Comparison of ENCODE assay signal across 8 cellular contexts in the genomic region with DNA sequence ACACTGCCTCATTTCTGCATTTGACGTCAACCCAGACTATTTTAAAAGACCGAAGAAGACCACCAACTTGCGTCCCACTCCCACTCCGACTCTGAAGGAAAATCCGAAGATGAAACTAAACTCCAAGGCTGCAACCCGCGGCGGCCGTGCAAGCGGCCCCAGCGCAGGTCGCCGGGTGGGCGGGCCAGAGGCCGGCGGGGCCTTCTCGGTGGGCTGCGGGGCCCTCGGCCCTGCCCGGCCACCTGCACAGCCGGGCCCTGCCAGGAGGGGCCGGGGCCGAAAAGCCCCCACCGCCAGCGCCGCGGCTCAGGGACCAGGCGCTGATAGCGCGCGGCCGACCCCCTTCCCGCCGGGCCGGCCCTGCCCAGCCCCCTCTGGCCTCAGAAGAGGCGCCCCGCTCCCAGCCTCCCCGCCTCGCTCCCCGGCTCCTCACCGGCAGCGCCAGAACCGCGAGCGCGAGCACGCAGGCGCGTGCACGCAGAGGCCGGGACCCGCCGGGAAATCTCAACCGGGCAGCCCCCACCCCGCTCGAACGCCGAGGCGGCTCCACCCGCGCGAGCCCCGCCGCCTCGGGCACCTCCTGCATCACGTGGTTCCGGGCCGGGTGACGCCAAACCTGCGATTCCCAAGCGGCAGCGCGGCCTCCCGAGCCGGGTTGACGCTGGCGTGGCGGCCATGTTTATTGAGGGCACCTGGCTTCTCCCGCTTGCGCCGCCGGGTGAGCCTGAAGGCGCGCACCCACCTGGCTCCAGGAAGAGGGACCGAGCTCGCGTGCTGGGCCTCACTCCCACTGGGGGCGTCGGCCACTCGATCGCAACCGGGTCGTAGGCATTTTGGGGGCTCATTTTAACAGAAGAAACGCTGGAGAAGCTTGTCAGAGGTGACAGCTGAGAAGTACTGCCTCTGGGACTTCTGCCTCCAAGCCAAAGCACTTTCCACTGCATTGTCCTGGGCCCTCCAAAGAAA. TPM values are rescaled to one million over a fixed set of nuclear protein-coding genes. Genes with fewer than 3 reads are reported as not detected.
A peak's percentile ranks its signal among the peaks of the same experiment; 100 is the strongest.
DNase-seq lines count a peak whose midpoint lies in the region; ATAC-seq, FAIRE-seq and TF ChIP-seq lines count a peak whose summit lies in the region.

A gene (minus strand): TSS at position 589 of the 966 bp plus-strand sequence. CDS start 1,170 bp downstream, outside the sequence.

- intact Hi-C loops in dendritic cell treated with granulocyte-macrophage colony-stimulating factor and Interleukin-4, amounts not matched to agents 40 ng/mL and 50 ng/mL, for 4 days (cut with micrococcal nuclease), result loop anchor here (1.0 kb wide), 1 partner anchor 21 kb away; a partner anchor contains a TSS
- intact Hi-C loops in HepG2 (cut with micrococcal nuclease; ENCODE audit: unreplicated experiment), result loop anchor here (1.0 to 2.0 kb wide), 2 partner anchors 21 to 23 kb away; a partner anchor contains a TSS

- H3K36me3 Mint-ChIP-seq in dendritic cell treated with granulocyte-macrophage colony-stimulating factor and Interleukin-4, amounts not matched to agents 40 ng/mL and 50 ng/mL, for 4 days (ENCODE audit: low read depth), result peaks cover 31% of the 10 kb centered on the region

- peak within 1 kb of the TSS; percentile 78 for H2AFZ ChIP-seq in HepG2 (ENCODE audit: low read length)

- H3K9ac ChIP-seq in BLaER1 treated with 17β-estradiol and CSF1 and Interleukin-3, amounts not matched to agents 10 nM and 100 nM, result peak within 1 kb of the TSS; percentile 84 to 91 (median 87)
- peak within 1 kb of the TSS; percentile 78 for H3K9ac ChIP-seq in HepG2 (ENCODE audit: insufficient read depth, low read depth, low read length)

- no CpG with 5 or more reads among the region's 94 CpGs for WGBS in HepG2 (ENCODE audit: low lambda C conversion rate)

- no peaks in the 10 kb centered on the region for H3K27me3 Mint-ChIP-seq in dendritic cell treated with granulocyte-macrophage colony-stimulating factor and Interleukin-4, amounts not matched to agents 40 ng/mL and 50 ng/mL, for 4 days

- peaks cover 67% of the 10 kb centered on the region for H3K4me1 Mint-ChIP-seq in dendritic cell treated with granulocyte-macrophage colony-stimulating factor and Interleukin-4, amounts not matched to agents 40 ng/mL and 50 ng/mL, for 4 days (ENCODE audit: low read depth)

- TF ChIP-seq RAD21 in HepG2 (CRISPR knock-in tag; IDR thresholded peaks at IDR 0.05), result peak; percentile 21

- H4K20me1 ChIP-seq in BLaER1 treated with 17β-estradiol and CSF1 and Interleukin-3, amounts not matched to agents 10 nM and 100 nM, result peaks cover 0 to 5% (median 0%) of the 10 kb centered on the region in 11 experiments; a peak in 1 of 22 replicates
- no peaks in the 10 kb centered on the region for H4K20me1 ChIP-seq in HepG2 (ENCODE audit: insufficient read depth, low read length)

- H3K9me3 Mint-ChIP-seq in dendritic cell treated with granulocyte-macrophage colony-stimulating factor and Interleukin-4, amounts not matched to agents 40 ng/mL and 50 ng/mL, for 4 days, result no peaks in the 10 kb centered on the region

- H3K27ac ChIP-seq in BLaER1 treated with 17β-estradiol and CSF1 and Interleukin-3, amounts not matched to agents 10 nM and 100 nM, result peak within 1 kb of the TSS; percentile 70 to 87 (median 84)
- peak within 1 kb of the TSS; percentile 65 for H3K27ac ChIP-seq in HepG2 (ENCODE audit: extremely low read length, insufficient read depth, low read length)

- H3K9me3 ChIP-seq in BLaER1 treated with 17β-estradiol and CSF1 and Interleukin-3, amounts not matched to agents 10 nM and 100 nM (replicated peaks in 1 of 11), result no peaks in the 10 kb centered on the region
- H3K9me3 ChIP-seq in HepG2 (ENCODE audit: low read length), result no peaks in the 10 kb centered on the region

- in situ Hi-C loops in HepG2 (cut with HindIII; ENCODE audit: extremely low pct_ligation_motif_present, low pct_unique_long_range_greater_than_20kb), result no loop called here

- peak; percentile 51; a peak in 2 of 4 replicates for TF ChIP-seq POLR2A in HepG2 (IDR thresholded peaks at IDR 0.05; ENCODE audit: insufficient read depth in 1 of 2, low read depth in 2 of 2, low read length in 2 of 2)

- peak within 1 kb of the TSS; percentile 82 for H3K27ac Mint-ChIP-seq in dendritic cell treated with granulocyte-macrophage colony-stimulating factor and Interleukin-4, amounts not matched to agents 40 ng/mL and 50 ng/mL, for 4 days

- H3K79me2 ChIP-seq in HepG2 (ENCODE audit: insufficient read depth, low read length), result no peaks in the 10 kb centered on the region

- H3K4me3 ChIP-seq in BLaER1 treated with 17β-estradiol and CSF1 and Interleukin-3, amounts not matched to agents 10 nM and 100 nM, result peak within 1 kb of the TSS; percentile 71 to 91 (median 84)
- H3K4me3 ChIP-seq in HepG2 (replicated peaks in 1 of 3; ENCODE audit: insufficient read depth in 1 of 3, low read depth in 2 of 3, low read length in 3 of 3), result peak within 1 kb of the TSS; percentile 59 to 93 (median 79)

- DNase-seq in NCI-H69 (lab: John Stamatoyannopoulos, UW) (peak; percentile 99), HepG2 (ENCODE audit: low spot score) (peak; percentile 90)
- DNase-seq in activated CD4-positive, alpha-beta T cell treated with anti-CD3 and anti-CD28 coated beads, Interleukin-2, amount 50 U/mL, for 24 hours (ENCODE audit: low read depth in 1 of 2, low spot score in 1 of 2), result peak; percentile 92 to 95
- DNase-seq in stimulated activated CD4-positive, alpha-beta T cell treated with anti-CD3 and anti-CD28 coated beads, Interleukin-4, amount 100 ng/mL, for 1 hour, result peak; percentile 95

- CTCF ChIA-PET in HepG2 (lab: Yijun Ruan, JAX; ENCODE audit: low intra/inter-chr PET ratio, low total read pairs), result no interaction called here

- peaks cover 14 to 53% (median 32%) of the 10 kb centered on the region in 10 experiments; a peak in 19 of 20 replicates for H3K4me1 ChIP-seq in BLaER1 treated with 17β-estradiol and CSF1 and Interleukin-3, amounts not matched to agents 10 nM and 100 nM
- H3K4me1 ChIP-seq in HepG2 (ENCODE audit: insufficient read depth, low read length), result peaks cover 49% of the 10 kb centered on the region

- no peak for TF ChIP-seq EP300 in HepG2 (IDR thresholded peaks at IDR 0.05; ENCODE audit: low read depth in 2 of 2, low read length in 2 of 2)
- peak; percentile 46; the same call in 1 of the 2 replicates for TF ChIP-seq EP300 in HepG2 (CRISPR knock-in tag; IDR thresholded peaks at IDR 0.05; ENCODE audit: borderline replicate concordance)

- peak; percentile 52 for TF ChIP-seq CTCF in HepG2 (CRISPR knock-in tag; IDR thresholded peaks at IDR 0.05)

- no TSS peak for BruUV-seq in HepG2 (replicated peaks; lab: Mats Ljungman, UMichigan)

- H3K27me3 ChIP-seq in BLaER1 treated with 17β-estradiol and CSF1 and Interleukin-3, amounts not matched to agents 10 nM and 100 nM, result no peaks in the 10 kb centered on the region
- H3K27me3 ChIP-seq in HepG2 (ENCODE audit: control insufficient read depth in 1 of 2, insufficient read depth in 2 of 2, low read length in 2 of 2), result no peaks in the 10 kb centered on the region; a peak in 1 of 5 replicates

- no peak for FAIRE-seq in HepG2 (lab: Jason Lieb, UNC)

- peak within 1 kb of the TSS; percentile 76 to 93 (median 89) for H3K4me2 ChIP-seq in BLaER1 treated with 17β-estradiol and CSF1 and Interleukin-3, amounts not matched to agents 10 nM and 100 nM
- peak within 1 kb of the TSS; percentile 92 for H3K4me2 ChIP-seq in HepG2 (ENCODE audit: low read depth, low read length)

- ATAC-seq in GM19372 (IDR thresholded peaks at IDR 0.05; ENCODE audit: low read depth, unreplicated experiment), result peak; percentile 91
- ATAC-seq in HG03521 (IDR thresholded peaks at IDR 0.05; ENCODE audit: unreplicated experiment), result peak; percentile 96
- peak; percentile 92 for ATAC-seq in HepG2

- H3K36me3 ChIP-seq in BLaER1 treated with 17β-estradiol and CSF1 and Interleukin-3, amounts not matched to agents 10 nM and 100 nM, result peaks cover 11 to 37% (median 27%) of the 10 kb centered on the region in 11 experiments
- peaks cover 5 to 12% of the 10 kb centered on the region in 2 experiments; a peak in 3 of 5 replicates for H3K36me3 ChIP-seq in HepG2 (replicated peaks in 1 of 2; ENCODE audit: control insufficient read depth in 1 of 2, insufficient read depth in 2 of 2, low read length in 2 of 2)

- POLR2A ChIA-PET in HepG2 (lab: Yijun Ruan, JAX), result interaction anchor here (0.6 to 2.1 kb wide), 7 partner anchors 18 to 941 kb away, joined by 3 to 13 read pairs (median 4); a partner anchor contains a TSS

- peak within 1 kb of the TSS; percentile 91 for H3K4me3 Mint-ChIP-seq in dendritic cell treated with granulocyte-macrophage colony-stimulating factor and Interleukin-4, amounts not matched to agents 40 ng/mL and 50 ng/mL, for 4 days

TF ChIP-seq in HepG2, 621 proteins besides CTCF, POLR2A, EP300 and RAD21 (continues in another document):
- TF ChIP-seq ZNF441 (CRISPR knock-in tag; IDR thresholded peaks at IDR 0.05; ENCODE audit: borderline replicate concordance), result peak; percentile 64; the same call in 1 of the 2 replicates
- 0 out of 2 replicates have a peak, but pooled peaks have one; percentile 29 for TF ChIP-seq NAIF1 (CRISPR knock-in tag; IDR thresholded peaks at IDR 0.05; ENCODE audit: borderline replicate concordance)
- peak; percentile 88 for TF ChIP-seq ZNF224 (CRISPR knock-in tag; IDR thresholded peaks at IDR 0.05)

RNA-seq across cellular contexts. Expression of the gene that starts here (rescaled TPM):
- total RNA-seq in HepG2 (2016; rRNA removed; fragmentation: Illumina TruSeq; extraction: Trizol), result 1.1 and 1.3 TPM in 2 replicates
- total RNA-seq in HepG2 (2016; cell fraction: cytosol; rRNA removed; fragmentation: Illumina TruSeq; extraction: Trizol; ENCODE audit: low read depth), result 0.51 and 0.97 TPM in 2 replicates
- total RNA-seq in HepG2 (2016; cell fraction: insoluble cytoplasmic fraction; rRNA removed; fragmentation: Illumina TruSeq; extraction: Trizol), result 1.2 and 2.0 TPM in 2 replicates
- total RNA-seq in HepG2 (2016; cell fraction: membrane; rRNA removed; fragmentation: Illumina TruSeq; extraction: Trizol), result 1.1 and 1.8 TPM in 2 replicates
- total RNA-seq in HepG2 (2016; cell fraction: nucleus; rRNA removed; fragmentation: Illumina TruSeq; extraction: Trizol), result 3.3 and 4.3 TPM in 2 replicates
- 0.37 and 0.68 TPM in 2 replicates for polyA plus RNA-seq in HepG2 (2011; rRNA removed)
- 0.25 and 0.97 TPM in 2 replicates for polyA plus RNA-seq in HepG2 (2011; cell fraction: cytosol; rRNA removed)
- 0.48 and 0.66 TPM in 2 replicates for polyA plus RNA-seq in HepG2 (2011; cell fraction: nucleus; rRNA removed)
- 0.54 and 1.2 TPM in 2 replicates for polyA plus RNA-seq in HepG2 (2012)
- 0.60 and 0.75 TPM in 2 replicates for polyA plus RNA-seq in HepG2 (2016; cell fraction: cytosol; fragmentation: Illumina TruSeq; extraction: Trizol; ENCODE audit: low read depth)
- 1.4 and 1.5 TPM in 2 replicates for polyA plus RNA-seq in HepG2 (2016; cell fraction: insoluble cytoplasmic fraction; fragmentation: Illumina TruSeq; extraction: Trizol; ENCODE audit: low read depth)
- 0.36 and 0.58 TPM in 2 replicates for polyA plus RNA-seq in HepG2 (2016; cell fraction: membrane; fragmentation: Illumina TruSeq; extraction: Trizol; ENCODE audit: low read depth)
- 2.2 and 3.3 TPM in 2 replicates for polyA plus RNA-seq in HepG2 (2016; cell fraction: nucleus; fragmentation: Illumina TruSeq; extraction: Trizol; ENCODE audit: insufficient read depth, low read depth)
- 0.76 and 2.8 TPM in 2 replicates for polyA minus RNA-seq in HepG2 (2011; rRNA and poly(A)+ RNA removed; ENCODE audit: low replicate concordance)
- polyA minus RNA-seq in HepG2 (2011; cell fraction: cytosol; rRNA and poly(A)+ RNA removed), result 0.99 TPM in 1 of 2 replicates, not detected in the other
- 7.0 and 9.9 TPM in 2 replicates for polyA minus RNA-seq in HepG2 (2011; cell fraction: nucleus; rRNA and poly(A)+ RNA removed)

Comparison
In these comparisons a context has a peak if more than half of its experiments do, and no peak if none do; other contexts are left out.
1. Peak in every context shown above with its lines: DNase-seq, ATAC-seq, H3K4me3 ChIP-seq and H3K27ac ChIP-seq.